In the genomic region with DNA sequence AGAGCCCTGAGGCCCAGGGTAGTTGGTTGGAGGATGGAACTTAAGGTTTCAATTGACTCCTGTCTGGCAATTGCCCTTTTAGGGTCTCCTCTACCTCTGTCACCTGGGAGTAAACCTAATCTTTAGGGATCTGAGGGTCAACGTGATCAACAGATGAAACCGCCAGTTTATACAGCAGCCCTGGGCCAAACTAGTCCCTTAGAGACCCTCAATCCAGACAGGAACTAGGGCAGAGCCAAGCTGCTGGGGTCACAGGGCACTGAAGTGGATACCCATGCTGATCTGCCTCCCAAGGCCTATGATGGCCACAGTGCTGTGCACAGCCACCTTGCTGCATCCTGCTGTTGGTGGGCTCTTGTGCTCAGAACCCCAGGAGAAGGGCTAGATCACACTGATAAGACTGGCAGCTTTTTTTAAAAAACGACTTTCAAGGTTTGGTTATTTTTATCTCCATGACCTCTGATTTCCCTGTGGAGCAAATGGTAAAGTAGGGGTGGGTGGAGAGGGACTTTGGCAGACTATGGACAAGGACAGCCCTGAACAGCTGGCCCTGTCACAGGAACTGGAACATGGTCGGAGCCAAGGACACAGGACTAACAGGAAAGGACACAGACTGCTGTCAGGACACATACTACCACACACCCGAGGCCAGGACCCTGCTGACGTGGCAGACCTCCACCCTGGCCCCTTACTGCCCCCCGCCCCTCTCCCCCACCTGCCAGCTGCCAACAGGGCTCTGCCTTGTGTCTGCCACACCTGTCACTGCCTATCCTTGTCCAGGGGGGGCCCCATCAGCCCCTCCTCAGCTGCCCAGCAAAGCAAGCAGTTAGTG, we compare ENCODE assay signal across 1 cellular context.
TF ChIP-seq lines count a peak whose summit lies in the region.

No MANE protein-coding gene starts in this region.

TF ChIP-seq in HepG2, 621 proteins besides CTCF, POLR2A, EP300 and RAD21 (continued from another document and continues in another):
- TF ChIP-seq SOX5 (CRISPR knock-in tag; IDR thresholded peaks at IDR 0.05; ENCODE audit: borderline replicate concordance) (peak; percentile 49; the same call in 1 of the 2 replicates), ZNF567 (CRISPR knock-in tag; IDR thresholded peaks at IDR 0.05; ENCODE audit: borderline replicate concordance) (peak; percentile 40; the same call in 1 of the 2 replicates), KDM3A (CRISPR knock-in tag; IDR thresholded peaks at IDR 0.05; ENCODE audit: low read depth) (peak; percentile 33; the same call in 1 of the 2 replicates), SAFB2 (CRISPR knock-in tag; IDR thresholded peaks at IDR 0.05; ENCODE audit: borderline replicate concordance, low read depth) (0 out of 2 replicates have a peak, but pooled peaks have one; percentile 79), ZMAT3 (CRISPR knock-in tag; conservative IDR thresholded peaks at IDR 0.05) (0 out of 2 replicates have a peak, but pooled peaks have one; percentile 46), MIXL1 (CRISPR knock-in tag; IDR thresholded peaks at IDR 0.05) (peak; percentile 50; the same call in 1 of the 2 replicates), ZBTB7B (CRISPR knock-in tag; IDR thresholded peaks at IDR 0.05) (peak; percentile 57), SIN3A (IDR thresholded peaks at IDR 0.05; ENCODE audit: borderline replicate concordance, low read depth, low read length) (peak; percentile 82; the same call in 1 of the 2 replicates), TARDBP (CRISPR knock-in tag; IDR thresholded peaks at IDR 0.05) (peak; percentile 62; the same call in 1 of the 2 replicates), HNF4G (IDR thresholded peaks at IDR 0.05; ENCODE audit: borderline replicate concordance, low read depth, low read length) (0 out of 2 replicates have a peak, but pooled peaks have one; percentile 29), HNF4G (CRISPR knock-in tag; IDR thresholded peaks at IDR 0.05; ENCODE audit: borderline replicate concordance, low read depth) (no peak), CEBPG (CRISPR knock-in tag; IDR thresholded peaks at IDR 0.05) (peak; percentile 39; the same call in 1 of the 2 replicates), SMAD1 (CRISPR knock-in tag; IDR thresholded peaks at IDR 0.05; ENCODE audit: borderline replicate concordance, low read depth) (peak; percentile 32; the same call in 1 of the 2 replicates), ZNF678 (CRISPR knock-in tag; IDR thresholded peaks at IDR 0.05) (no peak), ZNF607 (CRISPR knock-in tag; IDR thresholded peaks at IDR 0.05; ENCODE audit: borderline replicate concordance) (0 out of 2 replicates have a peak, but pooled peaks have one; percentile 23), REST (IDR thresholded peaks at IDR 0.05; ENCODE audit: borderline replicate concordance in 1 of 2, low read depth in 1 of 2, low read length in 2 of 2) (no peak), ZNF160 (CRISPR knock-in tag; IDR thresholded peaks at IDR 0.05) (peak; percentile 12; the same call in 1 of the 2 replicates), AHR (CRISPR knock-in tag; IDR thresholded peaks at IDR 0.05) (0 out of 2 replicates have a peak, but pooled peaks have one; percentile 78), KDM4B (CRISPR knock-in tag; IDR thresholded peaks at IDR 0.05) (peak; percentile 93), ZHX1 (CRISPR knock-in tag; IDR thresholded peaks at IDR 0.05; ENCODE audit: low read depth) (peak; percentile 64; the same call in 1 of the 2 replicates), TBX3 (IDR thresholded peaks at IDR 0.05; ENCODE audit: borderline replicate concordance) (no peak), PHF5A (CRISPR knock-in tag; IDR thresholded peaks at IDR 0.05; ENCODE audit: low read depth, unreplicated experiment) (no peak), HNF4A (CRISPR knock-in tag; IDR thresholded peaks at IDR 0.05) (peak; percentile 82), POGK (CRISPR knock-in tag; conservative IDR thresholded peaks at IDR 0.05) (peak; percentile 76), GZF1 (CRISPR knock-in tag; IDR thresholded peaks at IDR 0.05) (no peak), ZNF550 (CRISPR knock-in tag; IDR thresholded peaks at IDR 0.05; ENCODE audit: borderline replicate concordance) (0 out of 2 replicates have a peak, but pooled peaks have one; percentile 65), ZBTB20 (CRISPR knock-in tag; IDR thresholded peaks at IDR 0.05; ENCODE audit: borderline replicate concordance, low read depth) (peak; percentile 62; the same call in 1 of the 2 replicates), ZMYM3 (CRISPR knock-in tag; IDR thresholded peaks at IDR 0.05) (peak; percentile 46; the same call in 1 of the 2 replicates), CREM (IDR thresholded peaks at IDR 0.05) (peak; percentile 37; the same call in 1 of the 2 replicates), CREM (CRISPR knock-in tag; IDR thresholded peaks at IDR 0.05) (no peak), ZNF569 (CRISPR knock-in tag; IDR thresholded peaks at IDR 0.05; ENCODE audit: borderline replicate concordance) (no peak), TOPORS (CRISPR knock-in tag; IDR thresholded peaks at IDR 0.05) (peak; percentile 44; the same call in 1 of the 2 replicates), ZBTB7A (CRISPR knock-in tag; IDR thresholded peaks at IDR 0.05) (peak; percentile 83), ZGPAT (CRISPR knock-in tag; IDR thresholded peaks at IDR 0.05) (peak; percentile 77; the same call in 1 of the 2 replicates), ZNF451 (CRISPR knock-in tag; IDR thresholded peaks at IDR 0.05) (peak; percentile 95; the same call in 1 of the 2 replicates), ZFP37 (CRISPR knock-in tag; IDR thresholded peaks at IDR 0.05; ENCODE audit: borderline replicate concordance) (peak; percentile 71; the same call in 1 of the 2 replicates), ZNF430 (CRISPR knock-in tag; IDR thresholded peaks at IDR 0.05) (peak; percentile 82), MATR3 (CRISPR knock-in tag; IDR thresholded peaks at IDR 0.05) (no peak), MXI1 (IDR thresholded peaks at IDR 0.05; ENCODE audit: borderline replicate concordance, low read depth, low read length) (peak; percentile 60; the same call in 1 of the 3 replicates), HNF1B (CRISPR knock-in tag; IDR thresholded peaks at IDR 0.05) (peak; percentile 87)
- TF ChIP-seq, protein P1, sequence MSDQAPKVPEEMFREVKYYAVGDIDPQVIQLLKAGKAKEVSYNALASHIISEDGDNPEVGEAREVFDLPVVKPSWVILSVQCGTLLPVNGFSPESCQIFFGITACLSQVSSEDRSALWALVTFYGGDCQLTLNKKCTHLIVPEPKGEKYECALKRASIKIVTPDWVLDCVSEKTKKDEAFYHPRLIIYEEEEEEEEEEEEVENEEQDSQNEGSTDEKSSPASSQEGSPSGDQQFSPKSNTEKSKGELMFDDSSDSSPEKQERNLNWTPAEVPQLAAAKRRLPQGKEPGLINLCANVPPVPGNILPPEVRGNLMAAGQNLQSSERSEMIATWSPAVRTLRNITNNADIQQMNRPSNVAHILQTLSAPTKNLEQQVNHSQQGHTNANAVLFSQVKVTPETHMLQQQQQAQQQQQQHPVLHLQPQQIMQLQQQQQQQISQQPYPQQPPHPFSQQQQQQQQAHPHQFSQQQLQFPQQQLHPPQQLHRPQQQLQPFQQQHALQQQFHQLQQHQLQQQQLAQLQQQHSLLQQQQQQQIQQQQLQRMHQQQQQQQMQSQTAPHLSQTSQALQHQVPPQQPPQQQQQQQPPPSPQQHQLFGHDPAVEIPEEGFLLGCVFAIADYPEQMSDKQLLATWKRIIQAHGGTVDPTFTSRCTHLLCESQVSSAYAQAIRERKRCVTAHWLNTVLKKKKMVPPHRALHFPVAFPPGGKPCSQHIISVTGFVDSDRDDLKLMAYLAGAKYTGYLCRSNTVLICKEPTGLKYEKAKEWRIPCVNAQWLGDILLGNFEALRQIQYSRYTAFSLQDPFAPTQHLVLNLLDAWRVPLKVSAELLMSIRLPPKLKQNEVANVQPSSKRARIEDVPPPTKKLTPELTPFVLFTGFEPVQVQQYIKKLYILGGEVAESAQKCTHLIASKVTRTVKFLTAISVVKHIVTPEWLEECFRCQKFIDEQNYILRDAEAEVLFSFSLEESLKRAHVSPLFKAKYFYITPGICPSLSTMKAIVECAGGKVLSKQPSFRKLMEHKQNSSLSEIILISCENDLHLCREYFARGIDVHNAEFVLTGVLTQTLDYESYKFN (CRISPR knock-in tag; conservative IDR thresholded peaks at IDR 0.05): peak; percentile 79
- TF ChIP-seq, protein P2, sequence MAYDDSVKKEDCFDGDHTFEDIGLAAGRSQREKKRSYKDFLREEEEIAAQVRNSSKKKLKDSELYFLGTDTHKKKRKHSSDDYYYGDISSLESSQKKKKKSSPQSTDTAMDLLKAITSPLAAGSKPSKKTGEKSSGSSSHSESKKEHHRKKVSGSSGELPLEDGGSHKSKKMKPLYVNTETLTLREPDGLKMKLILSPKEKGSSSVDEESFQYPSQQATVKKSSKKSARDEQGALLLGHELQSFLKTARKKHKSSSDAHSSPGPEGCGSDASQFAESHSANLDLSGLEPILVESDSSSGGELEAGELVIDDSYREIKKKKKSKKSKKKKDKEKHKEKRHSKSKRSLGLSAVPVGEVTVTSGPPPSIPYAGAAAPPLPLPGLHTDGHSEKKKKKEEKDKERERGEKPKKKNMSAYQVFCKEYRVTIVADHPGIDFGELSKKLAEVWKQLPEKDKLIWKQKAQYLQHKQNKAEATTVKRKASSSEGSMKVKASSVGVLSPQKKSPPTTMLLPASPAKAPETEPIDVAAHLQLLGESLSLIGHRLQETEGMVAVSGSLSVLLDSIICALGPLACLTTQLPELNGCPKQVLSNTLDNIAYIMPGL (CRISPR knock-in tag; IDR thresholded peaks at IDR 0.05; ENCODE audit: borderline replicate concordance in 1 of 2, low read depth in 1 of 2): no peak; a peak in 1 of 4 replicates
